ENCODE assay signal across 6 cellular contexts in the genomic region with DNA sequence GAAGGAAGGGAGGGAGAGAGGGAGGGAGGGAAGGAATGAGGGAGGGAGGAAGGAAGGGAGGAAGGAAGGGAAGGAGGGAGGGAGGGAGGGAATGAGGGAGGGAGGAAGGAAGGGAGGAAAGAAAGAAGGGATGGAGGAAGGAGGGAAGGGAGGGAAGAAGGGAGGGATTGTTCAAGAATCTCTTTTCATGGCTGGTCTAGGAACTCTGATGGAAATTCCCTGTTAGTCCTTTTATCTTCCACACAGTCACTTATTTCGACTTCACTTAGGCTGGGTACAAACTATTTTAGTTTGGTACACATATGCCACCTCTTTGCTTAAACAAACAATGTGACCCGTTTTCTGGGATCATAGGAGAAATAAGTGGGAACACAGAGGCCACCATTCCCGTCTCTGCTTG.
"Had no signal": no experiment of that assay in that cellular context is flagged by ENCODE, and none has a peak within 500 bp of the region (broad histone marks: within the 10 kb centered on the region; RNA-seq: fewer than 3 reads in every experiment).

No MANE protein-coding gene starts in this region.

- FAIRE-seq: HTR-8/SVneo had no signal

- H3K9ac ChIP-seq: KMS-11 had no signal

- H3K27ac ChIP-seq: HL-60, KMS-11 had no signal

- H3K4me2 ChIP-seq: KMS-11 had no signal

- DNase-seq: IMR-90, KBM-7, KG1 had no signal
